Comparison of ENCODE assay signal across 9 cellular contexts in genomic region chr17:44279586-44280344, GRCh38. TPM values are rescaled to one million over a fixed set of nuclear protein-coding genes. Genes with fewer than 3 reads are reported as not detected.
A peak's percentile ranks its signal among the peaks of the same experiment; 100 is the strongest.
DNase-seq lines count a peak whose midpoint lies in the region; ATAC-seq, FAIRE-seq and TF ChIP-seq lines count a peak whose summit lies in the region.
"Had no signal": no experiment of that assay in that cellular context is flagged by ENCODE, and none has a peak within 500 bp of the region (broad histone marks: within the 10 kb centered on the region; RNA-seq: fewer than 3 reads in every experiment).

No MANE protein-coding gene starts in this region.

- POLR2A ChIA-PET in A673 (lab: Charles Lee; ENCODE audit: low non-redundant PET): no interaction called here

- H3K27me3 Mint-ChIP-seq in effector memory CD8-positive, alpha-beta T cell: peaks cover 0 to 12% of the 10 kb centered on the region in 2 donors

- intact Hi-C loops in tibial artery (cut with DNase I; ENCODE audit: low total_unique reads): no loop called here
- intact Hi-C loops in A673 (cut with micrococcal nuclease; ENCODE audit: unreplicated experiment): no loop called here

- no peak overlapping the region for H3K27ac ChIP-seq in tibial artery
- no peak overlapping the region for H3K27ac ChIP-seq in A673 (ENCODE audit: low read depth, low read length, poor library complexity, severe bottlenecking)

- no peak overlapping the region for H3K4me3 ChIP-seq in tibial artery
- no peak overlapping the region for H3K4me3 ChIP-seq in A673 (ENCODE audit: low read depth, low read length, poor library complexity, severe bottlenecking)

- peaks cover 7% of the 10 kb centered on the region for H3K36me3 Mint-ChIP-seq in effector memory CD8-positive, alpha-beta T cell (ENCODE audit: insufficient read depth)

- TF ChIP-seq CTCF in tibial artery (IDR thresholded peaks at IDR 0.05) (no peak), A673 (conservative IDR thresholded peaks at IDR 0.05; ENCODE audit: low read depth, low read length) (no peak)

- peak; percentile 87 for ATAC-seq in HG02610 (IDR thresholded peaks at IDR 0.05; ENCODE audit: unreplicated experiment)
- ATAC-seq in effector memory CD8-positive, alpha-beta T cell (replicated peaks): peak; percentile 94

- CTCF ChIA-PET in A673 (lab: Charles Lee): no interaction called here

- peak; percentile 86 for FAIRE-seq in GM12892 (lab: Jason Lieb, UNC)
- FAIRE-seq: TTC549 had no signal

- H3K36me3 ChIP-seq in tibial artery: no peaks in the 10 kb centered on the region
- H3K36me3 ChIP-seq in A673 (ENCODE audit: insufficient read depth, low read length, poor library complexity, severe bottlenecking): no peaks in the 10 kb centered on the region

- no TSS peak for BruUV-seq in A673 (replicated peaks; lab: Mats Ljungman, UMichigan)

- no peak overlapping the region for H3K4me3 Mint-ChIP-seq in effector memory CD8-positive, alpha-beta T cell

- H3K4me1 Mint-ChIP-seq in effector memory CD8-positive, alpha-beta T cell (ENCODE audit: low read depth in 2 of 2): peaks cover 10 to 13% of the 10 kb centered on the region in 2 donors

- H3K9me3 ChIP-seq in tibial artery (no peaks in the 10 kb centered on the region), A673 (ENCODE audit: low read depth, low read length, poor library complexity, severe bottlenecking) (no peaks in the 10 kb centered on the region)

- H3K27me3 ChIP-seq in tibial artery: peaks cover 0 to 12% of the 10 kb centered on the region in 2 donors
- H3K27me3 ChIP-seq in A673 (replicated peaks; ENCODE audit: insufficient read depth, low read depth, low read length, poor library complexity): no peaks in the 10 kb centered on the region

- DNase-seq in GM12892 (ENCODE audit: insufficient read length) (no peak), lung microvascular endothelial cell (ENCODE audit: low read depth in 2 of 2) (peak; percentile 53 to 95), tibial artery (peak; percentile 59 to 81), A673 (ENCODE audit: low spot score) (no peak), middle frontal gyrus (ENCODE audit: extremely low spot score, low spot score) (no peak)
- DNase-seq in effector memory CD8-positive, alpha-beta T cell: peak in 2 of 3 experiments; percentile 5 to 28

- no peak for TF ChIP-seq POLR2A in GM12892 (IDR thresholded peaks at IDR 0.05; ENCODE audit: low read depth, low read length)

- H3K9me3 Mint-ChIP-seq in effector memory CD8-positive, alpha-beta T cell: no peaks in the 10 kb centered on the region

- peak overlapping the region in 1 of 2 donors; percentile 80 for H3K27ac Mint-ChIP-seq in effector memory CD8-positive, alpha-beta T cell

- H3K4me1 ChIP-seq in tibial artery (peaks cover 0 to 9% (median 0%) of the 10 kb centered on the region in 4 donors), A673 (ENCODE audit: insufficient read depth, low read length, poor library complexity, severe bottlenecking) (no peaks in the 10 kb centered on the region)

TF ChIP-seq in PFSK-1, 5 proteins besides CTCF, POLR2A, EP300 and RAD21:
- TF ChIP-seq FOXP2 (optimal IDR thresholded peaks at IDR 0.05; ENCODE audit: borderline replicate concordance, extremely low read depth, extremely low read length, insufficient read depth) (peak; percentile 85), REST (IDR thresholded peaks at IDR 0.05; ENCODE audit: insufficient read depth in 1 of 2, low read depth in 2 of 2, low read length in 2 of 2) (peak in 1 of 2 experiments; percentile 59; a peak in 2 of 4 replicates), POLR2AphosphoS5 (IDR thresholded peaks at IDR 0.05; ENCODE audit: low read depth, low read length) (peak; percentile 62), TAF1 (IDR thresholded peaks at IDR 0.05; ENCODE audit: borderline replicate concordance, insufficient read depth, low read length) (no peak), SIN3A (IDR thresholded peaks at IDR 0.05; ENCODE audit: borderline replicate concordance, insufficient read depth, low read length) (0 out of 2 replicates have a peak, but pooled peaks have one; percentile 62)

RNA-seq across cellular contexts. Expression of gene SLC4A1, which starts 11.8 kb away (rescaled TPM):
- not detected for polyA plus RNA-seq in GM12892 (2012; ENCODE audit: missing spikeins)
- polyA plus RNA-seq in PFSK-1 (2012; ENCODE audit: insufficient read length, low read depth): not detected
- total RNA-seq in lung microvascular endothelial cell: not detected in 2 replicates
- not detected in 2 replicates for total RNA-seq in A673 (2021)

RNA-seq across cellular contexts. Expression of gene RUNDC3A, which starts 28.6 kb away (rescaled TPM):
- polyA plus RNA-seq in GM12892 (2012; ENCODE audit: missing spikeins): 0.19 TPM
- 1.4 TPM for polyA plus RNA-seq in PFSK-1 (2012; ENCODE audit: insufficient read length, low read depth)
- total RNA-seq in lung microvascular endothelial cell (0.22 TPM in 1 of 2 replicates, not detected in the other), A673 (2021) (0.56 and 1.2 TPM in 2 replicates)

RNA-seq across cellular contexts. Expression of gene SLC25A39, which starts 44.9 kb away (rescaled TPM):
- 120 TPM for polyA plus RNA-seq in GM12892 (2012; ENCODE audit: missing spikeins)
- polyA plus RNA-seq in PFSK-1 (2012; ENCODE audit: insufficient read length, low read depth): 356 TPM
- total RNA-seq in lung microvascular endothelial cell (47.5 and 72.6 TPM in 2 replicates), A673 (2021) (75.5 and 83.5 TPM in 2 replicates)

Comparison
In these comparisons a context has a peak if more than half of its experiments do, and no peak if none do; other contexts are left out.
1. DNase-seq: peak in effector memory CD8-positive, alpha-beta T cell (2 of 3), lung microvascular endothelial cell (2 of 2) and tibial artery (2 of 2); none in GM12892 (single experiment), A673 (single experiment) and middle frontal gyrus (single experiment).